Comparison of ENCODE assay signal across 14 cellular contexts in genomic region chr4:14967982-14968381, GRCh38. TPM values are rescaled to one million over a fixed set of nuclear protein-coding genes. Genes with fewer than 3 reads are reported as not detected.
A peak's percentile ranks its signal among the peaks of the same experiment; 100 is the strongest.
DNase-seq lines count a peak whose midpoint lies in the region; ATAC-seq and TF ChIP-seq lines count a peak whose summit lies in the region.
"Had no signal": no experiment of that assay in that cellular context is flagged by ENCODE, and none has a peak within 500 bp of the region (broad histone marks: within the 10 kb centered on the region; RNA-seq: fewer than 3 reads in every experiment).

No MANE protein-coding gene starts in this region.

- TF ChIP-seq CTCF in fibroblast of mammary gland (conservative IDR thresholded peaks at IDR 0.05; ENCODE audit: control insufficient read depth, insufficient read depth, low read depth, low read length), result no peak

- H3K27me3 ChIP-seq in GM23248 (replicated peaks; ENCODE audit: insufficient read depth), result no peaks in the 10 kb centered on the region
- H3K27me3 ChIP-seq: BLaER1 treated with 17β-estradiol and CSF1 and Interleukin-3, amounts not matched to agents 10 nM and 100 nM had no signal

- H2AFZ ChIP-seq in GM23248, result no peak overlapping the region

- no peaks in the 10 kb centered on the region for H3K79me2 ChIP-seq in GM23248 (ENCODE audit: insufficient read depth)

- H4K20me1 ChIP-seq in GM23248 (ENCODE audit: insufficient read depth), result no peaks in the 10 kb centered on the region
- H4K20me1 ChIP-seq: BLaER1 treated with 17β-estradiol and CSF1 and Interleukin-3, amounts not matched to agents 10 nM and 100 nM had no signal

- ATAC-seq in GM18858 (IDR thresholded peaks at IDR 0.05; ENCODE audit: unreplicated experiment), result no peak
- ATAC-seq: A549, HCT116 had no signal

- H3K4me1 ChIP-seq in GM23248 (ENCODE audit: insufficient read depth), result no peaks in the 10 kb centered on the region
- H3K4me1 ChIP-seq: A549; BLaER1 treated with 17β-estradiol and CSF1 and Interleukin-3, amounts not matched to agents 10 nM and 100 nM had no signal

- DNase-seq in GM23248 (peak; percentile 14), LHCN-M2 (ENCODE audit: low read depth) (peak; percentile 8), fibroblast of mammary gland (ENCODE audit: low read depth) (peak; percentile 61), skeletal muscle cell (ENCODE audit: low read depth) (peak; percentile 15), NCI-H2227 treated with DMSO at 0.1 percent for 48 hours (lab: John Stamatoyannopoulos, UW) (no peak), ecto neural progenitor cell (ENCODE audit: low spot score) (no peak), AG20443 (ENCODE audit: low spot score) (no peak)
- DNase-seq: CD4-positive, CD25-positive, alpha-beta regulatory T cell; Kasumi-1; KBM-7 had no signal

- no peak overlapping the region for H3K4me2 ChIP-seq in GM23248 (ENCODE audit: unreplicated experiment)
- H3K4me2 ChIP-seq: A549; BLaER1 treated with 17β-estradiol and CSF1 and Interleukin-3, amounts not matched to agents 10 nM and 100 nM had no signal

- H3K9ac ChIP-seq in GM23248, result no peak overlapping the region
- H3K9ac ChIP-seq: BLaER1 treated with 17β-estradiol and CSF1 and Interleukin-3, amounts not matched to agents 10 nM and 100 nM had no signal

- in situ Hi-C loops in GM23248 (cut with MboI), result no loop called here

- no peak overlapping the region for H3K27ac ChIP-seq in GM23248
- H3K27ac ChIP-seq: A549; BLaER1 treated with 17β-estradiol and CSF1 and Interleukin-3, amounts not matched to agents 10 nM and 100 nM had no signal

- WGBS in GM23248 (ENCODE audit: low coverage in 1 of 2, low lambda C conversion rate in 2 of 2, missing lambda C conversion rate in 2 of 2), 2 experiments, result 58 to 62% methylated on average over 3 of the region's 3 CpGs

- peaks cover 3% of the 10 kb centered on the region for H3K9me3 ChIP-seq in GM23248 (ENCODE audit: low read depth)
- H3K9me3 ChIP-seq: A549 had no signal

- no peaks in the 10 kb centered on the region for H3F3A ChIP-seq in GM23248 (ENCODE audit: insufficient read depth)

- H3K36me3 ChIP-seq in GM23248 (ENCODE audit: low read depth), result no peaks in the 10 kb centered on the region
- H3K36me3 ChIP-seq: BLaER1 treated with 17β-estradiol and CSF1 and Interleukin-3, amounts not matched to agents 10 nM and 100 nM had no signal

- no peak overlapping the region for H3K4me3 ChIP-seq in GM23248
- H3K4me3 ChIP-seq in fibroblast of mammary gland (ENCODE audit: control insufficient read depth, low read depth, low read length), result no peak overlapping the region
- H3K4me3 ChIP-seq in skeletal muscle cell (ENCODE audit: low read depth, low read length), result no peak overlapping the region
- H3K4me3 ChIP-seq: A549; BLaER1 treated with 17β-estradiol and CSF1 and Interleukin-3, amounts not matched to agents 10 nM and 100 nM had no signal

- no peaks in the 10 kb centered on the region for H3K9me2 ChIP-seq in GM23248 (ENCODE audit: insufficient read depth)

RNA-seq across cellular contexts. Expression of gene CPEB2, which starts 34.3 kb away (rescaled TPM):
- 6.6 and 8.1 TPM in 2 replicates for total RNA-seq in GM23248 (2014; rRNA removed; shearing (Covaris generic))
- 2.7 and 3.5 TPM in 2 replicates for polyA plus RNA-seq in GM23248 (2016; fragmentation: Nextera tagmentation; extraction: Ambion mirVana)
- 10.8 and 17.4 TPM in 2 replicates for total RNA-seq in LHCN-M2 (2014; rRNA removed)
- 6.6 TPM for polyA plus RNA-seq in LHCN-M2 (2012)

Comparison
In these comparisons a context has a peak if more than half of its experiments do, and no peak if none do; other contexts are left out.
1. DNase-seq: peak in GM23248 (single experiment), LHCN-M2 (single experiment), fibroblast of mammary gland (single experiment) and skeletal muscle cell (single experiment); none in NCI-H2227 treated with DMSO at 0.1 percent for 48 hours (single experiment), ecto neural progenitor cell (single experiment) and AG20443 (single experiment).